Comparison of ENCODE assay signal across 19 cellular contexts in genomic region chr6:14612016-14612415, GRCh38.
A peak's percentile ranks its signal among the peaks of the same experiment; 100 is the strongest.
DNase-seq lines count a peak whose midpoint lies in the region; ATAC-seq, FAIRE-seq and TF ChIP-seq lines count a peak whose summit lies in the region.
"Had no signal": no experiment of that assay in that cellular context is flagged by ENCODE, and none has a peak within 500 bp of the region (broad histone marks: within the 10 kb centered on the region; RNA-seq: fewer than 3 reads in every experiment).

No MANE protein-coding gene starts in this region.

- H3K4me1 Mint-ChIP-seq in astrocyte (ENCODE audit: low read depth, unreplicated experiment) = peaks cover 12% of the 10 kb centered on the region
- no peaks in the 10 kb centered on the region for H3K4me1 Mint-ChIP-seq in progenitor cell of endocrine pancreas (ENCODE audit: low read depth)
- H3K4me1 Mint-ChIP-seq: central memory CD8-positive, alpha-beta T cell had no signal

- TF ChIP-seq CTCF in DND-41 (IDR thresholded peaks at IDR 0.05; ENCODE audit: borderline replicate concordance, extremely low read depth, low read length, poor library complexity, severe bottlenecking) (no peak), astrocyte (IDR thresholded peaks at IDR 0.05; ENCODE audit: insufficient read depth, low read depth, low read length) (no peak), keratinocyte (optimal IDR thresholded peaks at IDR 0.05 in 1 of 3, IDR thresholded peaks at IDR 0.05 in 1 of 3, conservative IDR thresholded peaks at IDR 0.05 in 1 of 3; ENCODE audit: extremely low read depth in 1 of 3, insufficient read depth in 2 of 3, low read length in 3 of 3) (no peak), upper lobe of left lung (IDR thresholded peaks at IDR 0.05) (no peak), progenitor cell of endocrine pancreas (IDR thresholded peaks at IDR 0.05; ENCODE audit: unreplicated experiment) (no peak)

- ATAC-seq in DND-41 (ENCODE audit: insufficient read depth, low read depth) (peak; percentile 12; the same call in 1 of the 3 replicates), upper lobe of left lung (ENCODE audit: low FRiP score in 2 of 2) (no peak), GM19324 (IDR thresholded peaks at IDR 0.05; ENCODE audit: low FRiP score, unreplicated experiment) (no peak)
- ATAC-seq: stimulated activated naive B cell treated with anti-CD40 and anti-IgM and Interleukin-4, amounts not matched to agents 10 μg/mL and 1 μg/mL and 100 μg/mL, for 72 hours; upper lobe of right lung had no signal

- H3K27ac Mint-ChIP-seq in astrocyte (ENCODE audit: unreplicated experiment) (peak overlapping the region; percentile 22), progenitor cell of endocrine pancreas (no peak overlapping the region)
- H3K27ac Mint-ChIP-seq: stimulated activated naive B cell treated with anti-CD40 and anti-IgM and Interleukin-4, amounts not matched to agents 10 μg/mL and 1 μg/mL and 100 μg/mL, for 72 hours; T-helper 1 cell treated with Interleukin-12 subunit alpha and Interleukin-12 subunit beta and Interleukin-4 antibody, amounts not matched to agents 30 μg/mL and 1 μg/mL, for 36 hours had no signal

- H3K4me1 ChIP-seq in DND-41 (ENCODE audit: insufficient read depth, low read length) (peaks cover 5% of the 10 kb centered on the region; the same call in 1 of the 2 replicates), astrocyte (ENCODE audit: insufficient read depth, low read length) (peaks cover 7% of the 10 kb centered on the region), keratinocyte (ENCODE audit: control insufficient read depth, extremely low read depth, insufficient read depth, low read length) (peaks cover 7% of the 10 kb centered on the region), upper lobe of left lung (no peaks in the 10 kb centered on the region)
- H3K4me1 ChIP-seq: HAP-1, upper lobe of right lung had no signal

- no peaks in the 10 kb centered on the region for H3K36me3 Mint-ChIP-seq in astrocyte (ENCODE audit: low read depth, unreplicated experiment)
- H3K36me3 Mint-ChIP-seq in progenitor cell of endocrine pancreas (ENCODE audit: insufficient read depth) = no peaks in the 10 kb centered on the region

- DNase-seq in DND-41 (no peak), HS-5 (ENCODE audit: low read depth) (peak; percentile 65), astrocyte (ENCODE audit: low read depth) (peak; percentile 21), keratinocyte (ENCODE audit: low read depth, low spot score) (no peak), upper lobe of left lung (no peak), progenitor cell of endocrine pancreas (ENCODE audit: low spot score, unreplicated experiment) (no peak)
- no peak for DNase-seq in stimulated activated CD4-positive, alpha-beta T cell treated with anti-CD3 and anti-CD28 coated beads, Interleukin-15, amount 100 ng/mL, for 24 hours
- DNase-seq: activated naive CD4-positive, alpha-beta T cell; NCI-H2081 treated with DMSO at 0.1 percent for 48 hours; RPMI8226; stimulated activated naive B cell treated with anti-CD40 and anti-IgM and Interleukin-4, amounts not matched to agents 10 μg/mL and 1 μg/mL and 100 μg/mL, for 72 hours; upper lobe of right lung had no signal

- no peak overlapping the region for H3K27ac ChIP-seq in DND-41 (ENCODE audit: low read length)
- H3K27ac ChIP-seq in astrocyte (ENCODE audit: low read depth, low read length) = no peak overlapping the region
- H3K27ac ChIP-seq in keratinocyte (ENCODE audit: control insufficient read depth, insufficient read depth, low read length) = no peak overlapping the region
- H3K27ac ChIP-seq in upper lobe of left lung = no peak overlapping the region
- H3K27ac ChIP-seq: C4-2B, upper lobe of right lung had no signal

- H3K4me3 Mint-ChIP-seq in astrocyte (ENCODE audit: unreplicated experiment) = peak overlapping the region; percentile 30
- H3K4me3 Mint-ChIP-seq in progenitor cell of endocrine pancreas (ENCODE audit: low read depth) = no peak overlapping the region
- H3K4me3 Mint-ChIP-seq: central memory CD8-positive, alpha-beta T cell; stimulated activated naive B cell treated with anti-CD40 and anti-IgM and Interleukin-4, amounts not matched to agents 10 μg/mL and 1 μg/mL and 100 μg/mL, for 72 hours; T-helper 1 cell treated with Interleukin-12 subunit alpha and Interleukin-12 subunit beta and Interleukin-4 antibody, amounts not matched to agents 30 μg/mL and 1 μg/mL, for 36 hours had no signal

- no peaks in the 10 kb centered on the region for H3K27me3 Mint-ChIP-seq in astrocyte (ENCODE audit: low read depth, unreplicated experiment)
- H3K27me3 Mint-ChIP-seq in progenitor cell of endocrine pancreas = peaks cover 4% of the 10 kb centered on the region
- H3K27me3 Mint-ChIP-seq: stimulated activated naive B cell treated with anti-CD40 and anti-IgM and Interleukin-4, amounts not matched to agents 10 μg/mL and 1 μg/mL and 100 μg/mL, for 72 hours had no signal

- H3K79me2 ChIP-seq in DND-41 (ENCODE audit: insufficient read depth, low read length) = no peaks in the 10 kb centered on the region
- H3K79me2 ChIP-seq in astrocyte (ENCODE audit: insufficient read depth, low read length) = no peaks in the 10 kb centered on the region
- no peaks in the 10 kb centered on the region for H3K79me2 ChIP-seq in keratinocyte (ENCODE audit: control insufficient read depth, insufficient read depth, low read length)

- H3K9me3 Mint-ChIP-seq in astrocyte (ENCODE audit: unreplicated experiment) (peaks cover 8% of the 10 kb centered on the region), progenitor cell of endocrine pancreas (ENCODE audit: low read depth) (peaks cover 8% of the 10 kb centered on the region)
- H3K9me3 Mint-ChIP-seq: central memory CD8-positive, alpha-beta T cell had no signal

- dilution Hi-C loops in keratinocyte (cut with MboI; ENCODE audit: extremely low pct_ligation_motif_present, low sequenced_read_pairs) = no loop called here

- TF ChIP-seq EP300 in upper lobe of left lung (IDR thresholded peaks at IDR 0.05) = no peak

- H4K20me1 ChIP-seq in DND-41 (ENCODE audit: insufficient read depth, low read length) (no peaks in the 10 kb centered on the region), astrocyte (ENCODE audit: insufficient read depth, low read length) (no peaks in the 10 kb centered on the region), keratinocyte (ENCODE audit: control insufficient read depth, extremely low read depth, insufficient read depth, low read length) (no peaks in the 10 kb centered on the region)

- WGBS in upper lobe of left lung, 2 donors = 58 to 65% methylated on average over 9 of the region's 9 CpGs

- H2AFZ ChIP-seq in DND-41 (ENCODE audit: low read depth, low read length) = no peak overlapping the region
- no peak overlapping the region for H2AFZ ChIP-seq in astrocyte (ENCODE audit: low read depth, low read length)
- H2AFZ ChIP-seq in keratinocyte (ENCODE audit: control insufficient read depth, low read length) = no peak overlapping the region

- no peak for TF ChIP-seq POLR2A in upper lobe of left lung (IDR thresholded peaks at IDR 0.05)

- H3K9me3 ChIP-seq in DND-41 (ENCODE audit: insufficient read depth, low read length, severe bottlenecking) (peaks cover 8% of the 10 kb centered on the region), astrocyte (ENCODE audit: insufficient read depth, low read depth, low read length) (peaks cover 4% of the 10 kb centered on the region), keratinocyte (ENCODE audit: control insufficient read depth, low read depth, low read length) (peaks cover 3% of the 10 kb centered on the region), upper lobe of left lung (peaks cover 0 to 8% (median 1%) of the 10 kb centered on the region in 4 donors)
- H3K9me3 ChIP-seq: HAP-1 had no signal

- no peak overlapping the region for H3K4me2 ChIP-seq in DND-41 (ENCODE audit: insufficient read depth, low read length)
- peak overlapping the region; percentile 1 for H3K4me2 ChIP-seq in astrocyte (ENCODE audit: low read length)
- peak overlapping the region; percentile 25 for H3K4me2 ChIP-seq in keratinocyte (ENCODE audit: control insufficient read depth, extremely low read depth, insufficient read depth, low read depth, low read length)

- H3K36me3 ChIP-seq in DND-41 (ENCODE audit: insufficient read depth, low read length) = no peaks in the 10 kb centered on the region
- H3K36me3 ChIP-seq in astrocyte (ENCODE audit: insufficient read depth, low read length) = no peaks in the 10 kb centered on the region
- no peaks in the 10 kb centered on the region for H3K36me3 ChIP-seq in keratinocyte (ENCODE audit: control insufficient read depth in 2 of 2, extremely low read depth in 1 of 2, insufficient read depth in 2 of 2, low read length in 2 of 2)
- no peaks in the 10 kb centered on the region for H3K36me3 ChIP-seq in upper lobe of left lung
- H3K36me3 ChIP-seq: HAP-1, upper lobe of right lung had no signal

- H3K27me3 ChIP-seq in DND-41 (ENCODE audit: insufficient read depth, low read length, poor library complexity) = no peaks in the 10 kb centered on the region
- H3K27me3 ChIP-seq in astrocyte (ENCODE audit: insufficient read depth, low read length) = no peaks in the 10 kb centered on the region
- H3K27me3 ChIP-seq in keratinocyte (ENCODE audit: control insufficient read depth, extremely low read depth, insufficient read depth, low read length) = peaks cover 6% of the 10 kb centered on the region
- no peaks in the 10 kb centered on the region for H3K27me3 ChIP-seq in upper lobe of left lung
- H3K27me3 ChIP-seq: upper lobe of right lung had no signal

- FAIRE-seq in astrocyte (lab: Jason Lieb, UNC) (peak; percentile 62), keratinocyte (lab: Jason Lieb, UNC) (peak; percentile 36)
- FAIRE-seq: GM12891, islet of Langerhans had no signal

- H3K9ac ChIP-seq in DND-41 (ENCODE audit: low read depth, low read length) (no peak overlapping the region), astrocyte (ENCODE audit: low read length) (no peak overlapping the region), keratinocyte (ENCODE audit: control insufficient read depth, extremely low read depth, insufficient read depth, low read length) (no peak overlapping the region)

- H3K4me3 ChIP-seq in DND-41 (ENCODE audit: low read depth in 1 of 2, low read length in 2 of 2) (no peak overlapping the region), astrocyte (ENCODE audit: insufficient read depth, low read depth, low read length) (no peak overlapping the region), keratinocyte (ENCODE audit: control insufficient read depth in 2 of 3, extremely low read depth in 1 of 3, insufficient read depth in 2 of 3, low read depth in 1 of 3, low read length in 3 of 3) (no peak overlapping the region), upper lobe of left lung (no peak overlapping the region)
- H3K4me3 ChIP-seq: HAP-1, upper lobe of right lung had no signal

- H3K9me1 ChIP-seq in keratinocyte (ENCODE audit: control insufficient read depth, extremely low read depth, insufficient read depth, low read length) = no peaks in the 10 kb centered on the region

Comparison
In these comparisons a context has a peak if more than half of its experiments do, and no peak if none do; other contexts are left out.
1. DNase-seq: peak in HS-5 (single experiment) and astrocyte (single experiment); none in DND-41 (single experiment), keratinocyte (single experiment), upper lobe of left lung (0 of 2), stimulated activated CD4-positive, alpha-beta T cell treated with anti-CD3 and anti-CD28 coated beads, Interleukin-15, amount 100 ng/mL, for 24 hours (single experiment) and progenitor cell of endocrine pancreas (single experiment).